Comparison of ENCODE assay signal across 28 cellular contexts in the genomic region with DNA sequence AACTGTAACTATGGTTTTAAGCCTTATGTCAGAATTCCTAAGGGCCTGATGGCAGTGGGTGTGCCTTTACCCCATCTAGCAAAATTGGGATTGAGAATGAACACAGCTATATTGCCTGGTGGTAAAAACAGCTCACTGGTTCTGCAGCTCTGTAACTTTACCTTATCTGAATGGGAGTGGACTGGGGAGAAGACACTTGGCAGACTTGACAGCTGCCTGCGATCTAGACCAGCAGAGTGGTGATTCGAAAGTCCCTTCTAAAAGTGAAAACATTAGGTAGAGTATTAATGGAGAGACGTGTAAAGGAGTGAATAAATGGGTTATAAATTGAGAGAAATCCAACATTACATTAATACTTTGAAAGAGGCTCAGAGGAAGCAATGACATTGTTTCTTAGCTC.
"Had no signal": no experiment of that assay in that cellular context is flagged by ENCODE, and none has a peak within 500 bp of the region (broad histone marks: within the 10 kb centered on the region; RNA-seq: fewer than 3 reads in every experiment).

No MANE protein-coding gene starts in this region.

- FAIRE-seq: keratinocyte, urothelium cell line had no signal

- H3K27ac Mint-ChIP-seq: mesothelial cell of epicardium; naive thymus-derived CD4-positive, alpha-beta T cell; natural killer cell treated with Interleukin-12 subunit alpha and Interleukin-12 subunit beta and Interleukin-15 and Interleukin-18, amount 100 ng/mL, for 72 hours; progenitor cell of endocrine pancreas; stimulated activated naive B cell treated with anti-CD40 and anti-IgM and Interleukin-4, amounts not matched to agents 10 μg/mL and 1 μg/mL and 100 μg/mL, for 72 hours had no signal

- H3K4me3 Mint-ChIP-seq: mesothelial cell of epicardium; naive thymus-derived CD4-positive, alpha-beta T cell; natural killer cell treated with Interleukin-12 subunit alpha and Interleukin-12 subunit beta and Interleukin-15 and Interleukin-18, amount 100 ng/mL, for 72 hours; stimulated activated naive B cell treated with anti-CD40 and anti-IgM and Interleukin-4, amounts not matched to agents 10 μg/mL and 1 μg/mL and 100 μg/mL, for 72 hours had no signal

- ATAC-seq: left cardiac atrium; left lobe of liver; lower lobe of right lung; naive thymus-derived CD4-positive, alpha-beta T cell; natural killer cell treated with Interleukin-12 subunit alpha and Interleukin-12 subunit beta and Interleukin-15 and Interleukin-18, amount 100 ng/mL, for 72 hours; right lobe of liver; stimulated activated naive B cell treated with anti-CD40 and anti-IgM and Interleukin-4, amounts not matched to agents 10 μg/mL and 1 μg/mL and 100 μg/mL, for 72 hours; stimulated activated naive CD8-positive, alpha-beta T cell treated with anti-CD3 and anti-CD28 coated beads, Interleukin-15, Interleukin-2, amounts not matched to agents 100 U/mL and 50 U/mL, for 24 hours; upper lobe of right lung had no signal

- H3K27me3 ChIP-seq: hepatocyte, ovary, right atrium auricular region, right lobe of liver, stomach, suprapubic skin, tibial artery, upper lobe of right lung had no signal

- H3K4me1 Mint-ChIP-seq: mesothelial cell of epicardium; naive thymus-derived CD4-positive, alpha-beta T cell; stimulated activated naive B cell treated with anti-CD40 and anti-IgM and Interleukin-4, amounts not matched to agents 10 μg/mL and 1 μg/mL and 100 μg/mL, for 72 hours had no signal

- DNase-seq: kidney glomerular epithelial cell; left cardiac atrium; lower lobe of right lung; mammary epithelial cell; mesendoderm; naive thymus-derived CD4-positive, alpha-beta T cell; ovary; right lobe of liver; stimulated activated CD4-positive, alpha-beta T cell treated with anti-CD3 and anti-CD28 coated beads, Interleukin-12 subunit alpha, Interleukin-12 subunit beta, amount 100 ng/mL, for 4 hours; stimulated activated CD4-positive, alpha-beta T cell treated with anti-CD3 and anti-CD28 coated beads, Interleukin-15, amount 100 ng/mL, for 24 hours; stimulated activated CD4-positive, alpha-beta T cell treated with anti-CD3 and anti-CD28 coated beads, Interleukin-2, amount 100 ng/mL, for 24 hours; stimulated activated CD4-positive, alpha-beta T cell treated with anti-CD3 and anti-CD28 coated beads, Interleukin-4, amount 100 ng/mL, for 1 hour; stimulated activated naive B cell treated with anti-CD40 and anti-IgM and Interleukin-4, amounts not matched to agents 10 μg/mL and 1 μg/mL and 100 μg/mL, for 72 hours; stimulated activated naive CD8-positive, alpha-beta T cell treated with anti-CD3 and anti-CD28 coated beads, Interleukin-15, Interleukin-2, amounts not matched to agents 100 U/mL and 50 U/mL, for 24 hours; stomach; tibial artery; trophoblast cell; upper lobe of right lung had no signal

- H3K79me2 ChIP-seq: hepatocyte had no signal

- H2AFZ ChIP-seq: hepatocyte had no signal

- H3K27ac ChIP-seq: hepatocyte, lower lobe of right lung, ovary, right atrium auricular region, right lobe of liver, stomach, suprapubic skin, thoracic aorta, tibial artery, upper lobe of right lung had no signal

- H3K27me3 Mint-ChIP-seq: naive thymus-derived CD4-positive, alpha-beta T cell; natural killer cell treated with Interleukin-12 subunit alpha and Interleukin-12 subunit beta and Interleukin-15 and Interleukin-18, amount 100 ng/mL, for 72 hours; progenitor cell of endocrine pancreas; stimulated activated naive B cell treated with anti-CD40 and anti-IgM and Interleukin-4, amounts not matched to agents 10 μg/mL and 1 μg/mL and 100 μg/mL, for 72 hours had no signal

- H3K36me3 ChIP-seq: lower lobe of right lung, ovary, right atrium auricular region, right lobe of liver, stomach, suprapubic skin, thoracic aorta, tibial artery, upper lobe of right lung had no signal

- H3K4me1 ChIP-seq: lower lobe of right lung, right atrium auricular region, right lobe of liver, stomach, suprapubic skin, tibial artery, upper lobe of right lung had no signal

- H3K9me3 ChIP-seq: lower lobe of right lung, ovary, right atrium auricular region, right lobe of liver, suprapubic skin, thoracic aorta, upper lobe of right lung had no signal

- H3K4me2 ChIP-seq: hepatocyte had no signal

- H3K4me3 ChIP-seq: hepatocyte, lower lobe of right lung, ovary, right atrium auricular region, right lobe of liver, stomach, suprapubic skin, thoracic aorta, tibial artery, upper lobe of right lung had no signal

- H3K36me3 Mint-ChIP-seq: naive thymus-derived CD4-positive, alpha-beta T cell; stimulated activated naive B cell treated with anti-CD40 and anti-IgM and Interleukin-4, amounts not matched to agents 10 μg/mL and 1 μg/mL and 100 μg/mL, for 72 hours had no signal
